In genomic region chr20:62804632-62805364, GRCh38 we compare ENCODE assay signal across 1 cellular context.
TF ChIP-seq lines count a peak whose summit lies in the region.

A gene with protein sequence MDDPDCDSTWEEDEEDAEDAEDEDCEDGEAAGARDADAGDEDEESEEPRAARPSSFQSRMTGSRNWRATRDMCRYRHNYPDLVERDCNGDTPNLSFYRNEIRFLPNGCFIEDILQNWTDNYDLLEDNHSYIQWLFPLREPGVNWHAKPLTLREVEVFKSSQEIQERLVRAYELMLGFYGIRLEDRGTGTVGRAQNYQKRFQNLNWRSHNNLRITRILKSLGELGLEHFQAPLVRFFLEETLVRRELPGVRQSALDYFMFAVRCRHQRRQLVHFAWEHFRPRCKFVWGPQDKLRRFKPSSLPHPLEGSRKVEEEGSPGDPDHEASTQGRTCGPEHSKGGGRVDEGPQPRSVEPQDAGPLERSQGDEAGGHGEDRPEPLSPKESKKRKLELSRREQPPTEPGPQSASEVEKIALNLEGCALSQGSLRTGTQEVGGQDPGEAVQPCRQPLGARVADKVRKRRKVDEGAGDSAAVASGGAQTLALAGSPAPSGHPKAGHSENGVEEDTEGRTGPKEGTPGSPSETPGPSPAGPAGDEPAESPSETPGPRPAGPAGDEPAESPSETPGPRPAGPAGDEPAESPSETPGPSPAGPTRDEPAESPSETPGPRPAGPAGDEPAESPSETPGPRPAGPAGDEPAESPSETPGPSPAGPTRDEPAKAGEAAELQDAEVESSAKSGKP (plus strand): TSS chr20:62804835. CDS start chr20:62804860, 25 bp downstream.

TF ChIP-seq in HepG2, 621 proteins besides CTCF, POLR2A, EP300 and RAD21 (continued from another document and continues in another):
- TF ChIP-seq, protein P1, sequence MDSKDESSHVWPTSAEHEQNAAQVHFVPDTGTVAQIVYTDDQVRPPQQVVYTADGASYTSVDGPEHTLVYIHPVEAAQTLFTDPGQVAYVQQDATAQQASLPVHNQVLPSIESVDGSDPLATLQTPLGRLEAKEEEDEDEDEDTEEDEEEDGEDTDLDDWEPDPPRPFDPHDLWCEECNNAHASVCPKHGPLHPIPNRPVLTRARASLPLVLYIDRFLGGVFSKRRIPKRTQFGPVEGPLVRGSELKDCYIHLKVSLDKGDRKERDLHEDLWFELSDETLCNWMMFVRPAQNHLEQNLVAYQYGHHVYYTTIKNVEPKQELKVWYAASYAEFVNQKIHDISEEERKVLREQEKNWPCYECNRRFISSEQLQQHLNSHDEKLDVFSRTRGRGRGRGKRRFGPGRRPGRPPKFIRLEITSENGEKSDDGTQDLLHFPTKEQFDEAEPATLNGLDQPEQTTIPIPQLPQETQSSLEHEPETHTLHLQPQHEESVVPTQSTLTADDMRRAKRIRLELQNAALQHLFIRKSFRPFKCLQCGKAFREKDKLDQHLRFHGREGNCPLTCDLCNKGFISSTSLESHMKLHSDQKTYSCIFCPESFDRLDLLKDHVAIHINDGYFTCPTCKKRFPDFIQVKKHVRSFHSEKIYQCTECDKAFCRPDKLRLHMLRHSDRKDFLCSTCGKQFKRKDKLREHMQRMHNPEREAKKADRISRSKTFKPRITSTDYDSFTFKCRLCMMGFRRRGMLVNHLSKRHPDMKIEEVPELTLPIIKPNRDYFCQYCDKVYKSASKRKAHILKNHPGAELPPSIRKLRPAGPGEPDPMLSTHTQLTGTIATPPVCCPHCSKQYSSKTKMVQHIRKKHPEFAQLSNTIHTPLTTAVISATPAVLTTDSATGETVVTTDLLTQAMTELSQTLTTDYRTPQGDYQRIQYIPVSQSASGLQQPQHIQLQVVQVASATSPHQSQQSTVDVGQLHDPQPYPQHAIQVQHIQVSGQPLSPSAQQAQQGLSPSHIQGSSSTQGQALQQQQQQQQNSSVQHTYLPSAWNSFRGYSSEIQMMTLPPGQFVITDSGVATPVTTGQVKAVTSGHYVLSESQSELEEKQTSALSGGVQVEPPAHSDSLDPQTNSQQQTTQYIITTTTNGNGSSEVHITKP (CRISPR knock-in tag; IDR thresholded peaks at IDR 0.05; ENCODE audit: low read depth), result 0 out of 2 replicates have a peak, but pooled peaks have one; percentile 25
- TF ChIP-seq FOXK1 (CRISPR knock-in tag; IDR thresholded peaks at IDR 0.05; ENCODE audit: borderline replicate concordance, low read depth) (peak; percentile 43; the same call in 1 of the 2 replicates), ZNF782 (CRISPR knock-in tag; IDR thresholded peaks at IDR 0.05; ENCODE audit: borderline replicate concordance) (peak; percentile 76; the same call in 1 of the 2 replicates), CEBPZ (IDR thresholded peaks at IDR 0.05; ENCODE audit: low read length) (no peak), ZNF530 (CRISPR knock-in tag; IDR thresholded peaks at IDR 0.05; ENCODE audit: low read depth) (no peak), STAG1 (CRISPR knock-in tag; IDR thresholded peaks at IDR 0.05) (no peak), THAP11 (CRISPR knock-in tag; IDR thresholded peaks at IDR 0.05) (peak; percentile 70), ZNF616 (CRISPR knock-in tag; IDR thresholded peaks at IDR 0.05; ENCODE audit: low read depth) (0 out of 2 replicates have a peak, but pooled peaks have one; percentile 34), SP2 (CRISPR knock-in tag; IDR thresholded peaks at IDR 0.05) (no peak; the same call in 1 of the 2 replicates), TOPORS (CRISPR knock-in tag; IDR thresholded peaks at IDR 0.05) (peak; percentile 89), MIER3 (CRISPR knock-in tag; IDR thresholded peaks at IDR 0.05; ENCODE audit: borderline replicate concordance) (0 out of 2 replicates have a peak, but pooled peaks have one; percentile 54), MTF1 (CRISPR knock-in tag; IDR thresholded peaks at IDR 0.05) (no peak), MAFF (IDR thresholded peaks at IDR 0.05; ENCODE audit: low read depth, low read length) (no peak), MTA1 (CRISPR knock-in tag; IDR thresholded peaks at IDR 0.05; ENCODE audit: borderline replicate concordance) (no peak), ZNF430 (CRISPR knock-in tag; IDR thresholded peaks at IDR 0.05) (0 out of 2 replicates have a peak, but pooled peaks have one; percentile 8), ZNF788 (CRISPR knock-in tag; IDR thresholded peaks at IDR 0.05; ENCODE audit: borderline replicate concordance) (0 out of 2 replicates have a peak, but pooled peaks have one; percentile 37), BCL6 (CRISPR knock-in tag; IDR thresholded peaks at IDR 0.05) (peak; percentile 31; the same call in 1 of the 2 replicates), LCORL (IDR thresholded peaks at IDR 0.05) (no peak), LCORL (CRISPR knock-in tag; IDR thresholded peaks at IDR 0.05) (no peak), ZFX (CRISPR knock-in tag; IDR thresholded peaks at IDR 0.05; ENCODE audit: low read depth) (peak; percentile 88), AKAP8 (CRISPR knock-in tag; IDR thresholded peaks at IDR 0.05) (0 out of 2 replicates have a peak, but pooled peaks have one; percentile 32), ZNF333 (CRISPR knock-in tag; IDR thresholded peaks at IDR 0.05; ENCODE audit: borderline replicate concordance) (0 out of 2 replicates have a peak, but pooled peaks have one; percentile 44), FOXC1 (CRISPR knock-in tag; IDR thresholded peaks at IDR 0.05; ENCODE audit: borderline replicate concordance) (peak; percentile 56; the same call in 1 of the 2 replicates), NRL (CRISPR knock-in tag; IDR thresholded peaks at IDR 0.05; ENCODE audit: borderline replicate concordance) (0 out of 2 replicates have a peak, but pooled peaks have one; percentile 80), SMAD3 (CRISPR knock-in tag; IDR thresholded peaks at IDR 0.05) (no peak), PHF8 (CRISPR knock-in tag; IDR thresholded peaks at IDR 0.05) (peak; percentile 90), SP1 (IDR thresholded peaks at IDR 0.05) (no peak), SP1 (CRISPR knock-in tag; IDR thresholded peaks at IDR 0.05) (peak; percentile 58), ZNF816 (CRISPR knock-in tag; IDR thresholded peaks at IDR 0.05; ENCODE audit: borderline replicate concordance) (0 out of 2 replicates have a peak, but pooled peaks have one; percentile 8), HNF1A (IDR thresholded peaks at IDR 0.05; ENCODE audit: low read depth) (no peak), HNF1A (CRISPR knock-in tag; IDR thresholded peaks at IDR 0.05; ENCODE audit: borderline replicate concordance) (peak; percentile 41; the same call in 1 of the 2 replicates), ZNF557 (CRISPR knock-in tag; IDR thresholded peaks at IDR 0.05) (0 out of 2 replicates have a peak, but pooled peaks have one; percentile 49), ETV5 (CRISPR knock-in tag; IDR thresholded peaks at IDR 0.05; ENCODE audit: borderline replicate concordance) (peak; percentile 53; the same call in 1 of the 2 replicates), NR2F6 (IDR thresholded peaks at IDR 0.05) (no peak), NR2F6 (CRISPR knock-in tag; IDR thresholded peaks at IDR 0.05) (peak; percentile 50; the same call in 1 of the 2 replicates), IRX3 (CRISPR knock-in tag; IDR thresholded peaks at IDR 0.05; ENCODE audit: borderline replicate concordance, low read depth) (peak; percentile 92), ZNF441 (CRISPR knock-in tag; IDR thresholded peaks at IDR 0.05; ENCODE audit: borderline replicate concordance) (peak; percentile 31; the same call in 1 of the 2 replicates), ZBED4 (CRISPR knock-in tag; IDR thresholded peaks at IDR 0.05; ENCODE audit: borderline replicate concordance) (no peak)
- TF ChIP-seq, protein P2, sequence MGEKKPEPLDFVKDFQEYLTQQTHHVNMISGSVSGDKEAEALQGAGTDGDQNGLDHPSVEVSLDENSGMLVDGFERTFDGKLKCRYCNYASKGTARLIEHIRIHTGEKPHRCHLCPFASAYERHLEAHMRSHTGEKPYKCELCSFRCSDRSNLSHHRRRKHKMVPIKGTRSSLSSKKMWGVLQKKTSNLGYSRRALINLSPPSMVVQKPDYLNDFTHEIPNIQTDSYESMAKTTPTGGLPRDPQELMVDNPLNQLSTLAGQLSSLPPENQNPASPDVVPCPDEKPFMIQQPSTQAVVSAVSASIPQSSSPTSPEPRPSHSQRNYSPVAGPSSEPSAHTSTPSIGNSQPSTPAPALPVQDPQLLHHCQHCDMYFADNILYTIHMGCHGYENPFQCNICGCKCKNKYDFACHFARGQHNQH (CRISPR knock-in tag; IDR thresholded peaks at IDR 0.05), result no peak
